21 cellular contexts compared by ENCODE assay signal in the genomic region with DNA sequence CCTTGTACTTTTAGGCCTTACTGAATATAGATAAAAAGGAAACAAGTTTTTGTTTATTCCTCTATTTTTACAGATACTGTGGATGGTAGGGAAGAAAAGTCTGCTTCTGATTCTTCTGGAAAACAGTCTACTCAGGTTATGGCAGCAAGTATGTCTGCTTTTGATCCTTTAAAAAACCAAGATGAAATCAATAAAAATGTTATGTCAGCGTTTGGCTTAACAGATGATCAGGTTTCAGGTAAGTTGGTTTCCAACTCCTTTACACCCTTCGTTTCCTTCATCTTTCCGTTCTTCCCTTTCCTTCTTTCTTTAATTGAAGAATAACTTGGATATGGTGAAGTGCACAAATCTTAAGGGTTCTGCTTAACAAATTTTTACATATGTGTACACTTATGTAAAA.
"Had no signal": no experiment of that assay in that cellular context is flagged by ENCODE, and none has a peak within 500 bp of the region (broad histone marks: within the 10 kb centered on the region; RNA-seq: fewer than 3 reads in every experiment).

No MANE protein-coding gene starts in this region.

- H3K9me3 Mint-ChIP-seq: IgD-negative memory B cell had no signal

- H3K27ac ChIP-seq: SJSA1, SK-N-MC had no signal

- H3K36me3 Mint-ChIP-seq: IgD-negative memory B cell had no signal

- DNase-seq: Karpas-422, KBM-7, MG63, NCI-H1092, NCI-H1436, NCI-H187, NCI-H2029, NCI-H2081 treated with DMSO at 0.1 percent for 48 hours, NCI-H2171, NCI-H226, NCI-H446, NCI-H510A, NCI-H524 treated with DMSO at 0.1 percent for 48 hours, NCI-H69, NCI-H774, Right ventricle myocardium superior, RPMI8226, SIG-M5 had no signal

- H3K27me3 Mint-ChIP-seq: IgD-negative memory B cell had no signal

- H3K4me3 Mint-ChIP-seq: IgD-negative memory B cell had no signal

- H3K4me1 ChIP-seq: SJSA1 had no signal

- H3K4me3 ChIP-seq: MG63, SJSA1, SK-N-MC had no signal

- H3K9me3 ChIP-seq: MG63, SJSA1 had no signal

- H3K27me3 ChIP-seq: MG63, SJSA1 had no signal

- H3K27ac Mint-ChIP-seq: IgD-negative memory B cell had no signal
